In the genomic region with DNA sequence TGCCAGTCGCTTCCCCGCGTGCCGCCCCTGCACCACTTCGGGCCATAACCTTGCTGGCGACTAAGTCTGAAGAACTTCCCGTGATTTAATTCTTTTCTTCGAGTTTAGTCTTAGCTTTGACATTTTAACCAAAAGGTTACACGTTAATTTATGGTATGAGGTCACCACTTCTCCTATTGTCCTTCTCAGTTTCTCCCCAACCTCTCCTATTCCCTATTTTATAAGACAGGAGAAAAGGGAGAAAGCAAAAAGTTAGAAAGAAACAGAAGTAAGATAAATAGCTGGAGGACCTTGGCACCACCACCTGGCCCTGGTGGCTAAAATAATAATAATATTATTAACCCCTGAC, we compare ENCODE assay signal across 1 cellular context.
TF ChIP-seq lines count a peak whose summit lies in the region.

No MANE protein-coding gene starts in this region.

TF ChIP-seq in HepG2, 621 proteins besides CTCF, POLR2A, EP300 and RAD21 (continued from another document):
- TF ChIP-seq, protein P1, sequence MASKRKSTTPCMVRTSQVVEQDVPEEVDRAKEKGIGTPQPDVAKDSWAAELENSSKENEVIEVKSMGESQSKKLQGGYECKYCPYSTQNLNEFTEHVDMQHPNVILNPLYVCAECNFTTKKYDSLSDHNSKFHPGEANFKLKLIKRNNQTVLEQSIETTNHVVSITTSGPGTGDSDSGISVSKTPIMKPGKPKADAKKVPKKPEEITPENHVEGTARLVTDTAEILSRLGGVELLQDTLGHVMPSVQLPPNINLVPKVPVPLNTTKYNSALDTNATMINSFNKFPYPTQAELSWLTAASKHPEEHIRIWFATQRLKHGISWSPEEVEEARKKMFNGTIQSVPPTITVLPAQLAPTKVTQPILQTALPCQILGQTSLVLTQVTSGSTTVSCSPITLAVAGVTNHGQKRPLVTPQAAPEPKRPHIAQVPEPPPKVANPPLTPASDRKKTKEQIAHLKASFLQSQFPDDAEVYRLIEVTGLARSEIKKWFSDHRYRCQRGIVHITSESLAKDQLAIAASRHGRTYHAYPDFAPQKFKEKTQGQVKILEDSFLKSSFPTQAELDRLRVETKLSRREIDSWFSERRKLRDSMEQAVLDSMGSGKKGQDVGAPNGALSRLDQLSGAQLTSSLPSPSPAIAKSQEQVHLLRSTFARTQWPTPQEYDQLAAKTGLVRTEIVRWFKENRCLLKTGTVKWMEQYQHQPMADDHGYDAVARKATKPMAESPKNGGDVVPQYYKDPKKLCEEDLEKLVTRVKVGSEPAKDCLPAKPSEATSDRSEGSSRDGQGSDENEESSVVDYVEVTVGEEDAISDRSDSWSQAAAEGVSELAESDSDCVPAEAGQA (IDR thresholded peaks at IDR 0.05; ENCODE audit: low read depth): no peak
- TF ChIP-seq, protein P1 (CRISPR knock-in tag; IDR thresholded peaks at IDR 0.05; ENCODE audit: borderline replicate concordance): no peak
